Comparison of ENCODE assay signal across 7 cellular contexts in the genomic region with DNA sequence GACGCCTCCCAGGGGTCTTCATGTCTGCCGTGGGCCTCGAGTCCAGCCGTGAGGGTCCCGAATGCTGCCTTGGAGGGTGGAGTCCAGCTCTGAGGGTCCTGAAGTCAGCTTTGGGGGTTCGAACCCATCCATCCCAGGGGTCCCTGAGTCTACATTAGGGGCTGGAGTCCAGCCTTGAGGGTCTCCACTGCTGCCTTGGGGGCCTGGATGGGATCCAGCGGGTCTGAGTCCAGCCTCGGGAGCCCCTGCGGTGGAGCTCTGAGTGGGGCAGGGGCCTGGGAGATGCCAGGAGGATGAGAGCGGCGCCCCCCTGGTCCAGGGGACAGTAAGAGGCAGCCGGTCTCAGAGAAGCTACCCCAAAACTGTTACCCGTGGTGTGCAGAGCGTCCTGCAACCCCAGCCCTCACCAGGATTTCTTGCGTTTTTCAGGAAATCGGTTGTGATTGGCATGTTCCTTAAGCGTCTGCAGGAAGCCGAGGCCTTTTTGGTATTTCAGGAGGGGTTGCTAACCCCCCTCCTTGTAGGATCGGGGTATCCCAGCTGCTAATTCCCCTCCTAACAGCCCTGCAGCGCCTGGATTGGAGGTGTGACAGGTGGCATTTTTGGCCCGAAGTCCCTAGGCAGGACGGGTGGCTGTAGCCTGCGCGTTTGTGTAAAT. TPM values are rescaled to one million over a fixed set of nuclear protein-coding genes. Genes with fewer than 3 reads are reported as not detected.
A peak's percentile ranks its signal among the peaks of the same experiment; 100 is the strongest.
DNase-seq lines count a peak whose midpoint lies in the region; ATAC-seq and TF ChIP-seq lines count a peak whose summit lies in the region.

No MANE protein-coding gene starts in this region.

- intact Hi-C loops in left colon (cut with DNase I, micrococcal nuclease), result no loop called here

- H3K9me3 ChIP-seq in suprapubic skin, result no peaks in the 10 kb centered on the region

- H3K27me3 ChIP-seq in suprapubic skin, result peaks cover 5% of the 10 kb centered on the region

- H3K4me1 Mint-ChIP-seq in IgD-negative memory B cell, result peaks cover 13 to 15% (median 14%) of the 10 kb centered on the region in 3 donors

- DNase-seq in astrocyte of the hippocampus (ENCODE audit: low read depth, low spot score) (peak; percentile 30), left colon (peak; percentile 36 to 41), suprapubic skin (ENCODE audit: low spot score in 2 of 2) (peak; percentile 74 to 77), NCI-H446 treated with DMSO at 0.1 percent for 48 hours (lab: John Stamatoyannopoulos, UW) (no peak), GDM1 (lab: John Stamatoyannopoulos, UW) (no peak)

- H3K27ac Mint-ChIP-seq in IgD-negative memory B cell, result peak overlapping the region; percentile 65 to 83 (median 71)

- no peaks in the 10 kb centered on the region for H3K36me3 Mint-ChIP-seq in IgD-negative memory B cell

- no peak overlapping the region for H3K27ac ChIP-seq in suprapubic skin

- peak overlapping the region; percentile 98 for H3K4me3 ChIP-seq in suprapubic skin

- no peaks in the 10 kb centered on the region for H3K9me3 Mint-ChIP-seq in IgD-negative memory B cell

- no peak for ATAC-seq in left colon
- no peak for ATAC-seq in GM18907 (IDR thresholded peaks at IDR 0.05; ENCODE audit: unreplicated experiment)

- H3K4me3 Mint-ChIP-seq in IgD-negative memory B cell, result peak overlapping the region; percentile 64 to 94 (median 78)

- WGBS in suprapubic skin, result 16% methylated on average over 14 of the region's 24 CpGs

- H3K27me3 Mint-ChIP-seq in IgD-negative memory B cell, result no peaks in the 10 kb centered on the region

- H3K36me3 ChIP-seq in suprapubic skin, result peaks cover 11% of the 10 kb centered on the region

- no peak for TF ChIP-seq POLR2A in suprapubic skin (IDR thresholded peaks at IDR 0.05)

- TF ChIP-seq EP300 in suprapubic skin (IDR thresholded peaks at IDR 0.05), result no peak

- peaks cover 32% of the 10 kb centered on the region for H3K4me1 ChIP-seq in suprapubic skin

- no peak for TF ChIP-seq CTCF in suprapubic skin (IDR thresholded peaks at IDR 0.05)

RNA-seq across cellular contexts. Expression of gene GTPBP6, which starts 1.7 kb away (rescaled TPM):
- 40.8 TPM for polyA plus RNA-seq in IgD-negative memory B cell
- total RNA-seq in left colon, result 10 to 100 TPM; 50.0 to 56.9 TPM
- total RNA-seq in suprapubic skin, result 10 to 100 TPM; 29.7 to 36.4 (median 34.3) TPM

RNA-seq across cellular contexts. Expression of gene PLCXD1, which starts 39.1 kb away (rescaled TPM):
- 10.3 TPM for polyA plus RNA-seq in IgD-negative memory B cell
- 10 to 100 TPM; 12.6 to 19.1 TPM for total RNA-seq in left colon
- 10 to 100 TPM; 22.4 to 78.3 (median 54.2) TPM for total RNA-seq in suprapubic skin

Comparison
In these comparisons a context has a peak if more than half of its experiments do, and no peak if none do; other contexts are left out.
1. DNase-seq: peak in astrocyte of the hippocampus (single experiment), left colon (2 of 2) and suprapubic skin (2 of 2); none in NCI-H446 treated with DMSO at 0.1 percent for 48 hours (single experiment) and GDM1 (single experiment).